24 cellular contexts compared by ENCODE assay signal in genomic region chr2:56210291-56210690, GRCh38. TPM values are rescaled to one million over a fixed set of nuclear protein-coding genes. Genes with fewer than 3 reads are reported as not detected.
DNase-seq lines count a peak whose midpoint lies in the region; ATAC-seq, FAIRE-seq and TF ChIP-seq lines count a peak whose summit lies in the region.
"Had no signal": no experiment of that assay in that cellular context is flagged by ENCODE, and none has a peak within 500 bp of the region (broad histone marks: within the 10 kb centered on the region; RNA-seq: fewer than 3 reads in every experiment).

No MANE protein-coding gene starts in this region.

- no peak for TF ChIP-seq CTCF in fibroblast of villous mesenchyme (IDR thresholded peaks at IDR 0.05; ENCODE audit: insufficient read depth, low read depth, low read length)

- FAIRE-seq in HTR-8/SVneo (lab: Jason Lieb, UNC): peak; percentile 23
- FAIRE-seq: A204.1, GM12891, GM19239 had no signal

- ATAC-seq in HG03175 (IDR thresholded peaks at IDR 0.05; ENCODE audit: unreplicated experiment): no peak

- DNase-seq in HTR-8/SVneo (ENCODE audit: insufficient read length, low spot score): no peak
- DNase-seq in fibroblast of villous mesenchyme (ENCODE audit: low read depth): peak; percentile 47
- no peak for DNase-seq in mesenteric fat pad (ENCODE audit: low spot score)
- DNase-seq in GDM1 (lab: John Stamatoyannopoulos, UW): no peak
- DNase-seq: 8988T; ACHN; BE2C; C1 segment of cervical spinal cord; CD4-positive, alpha-beta memory T cell; CD4-positive, CD25-positive, alpha-beta regulatory T cell; CD8-positive, alpha-beta memory T cell; COR-L47; DMS 273 treated with DMSO at 0.1 percent for 48 hours; DMS153; DMS53; DMS79; DND-41; GF-D8 had no signal

- H3K4me3 ChIP-seq in fibroblast of villous mesenchyme (ENCODE audit: low read depth, low read length): no peak overlapping the region
- H3K4me3 ChIP-seq: BLaER1 had no signal

RNA-seq across cellular contexts. Expression of gene CCDC85A, which starts 26.5 kb away (rescaled TPM):
- total RNA-seq in fibroblast of villous mesenchyme (2.3 and 5.2 TPM in 2 replicates), mesenteric fat pad (7.6 TPM)
- total RNA-seq: CD4-positive, alpha-beta memory T cell; CD4-positive, CD25-positive, alpha-beta regulatory T cell; CD8-positive, alpha-beta memory T cell; G401 had no signal
